Comparison of ENCODE assay signal across 1 cellular context in the genomic region with DNA sequence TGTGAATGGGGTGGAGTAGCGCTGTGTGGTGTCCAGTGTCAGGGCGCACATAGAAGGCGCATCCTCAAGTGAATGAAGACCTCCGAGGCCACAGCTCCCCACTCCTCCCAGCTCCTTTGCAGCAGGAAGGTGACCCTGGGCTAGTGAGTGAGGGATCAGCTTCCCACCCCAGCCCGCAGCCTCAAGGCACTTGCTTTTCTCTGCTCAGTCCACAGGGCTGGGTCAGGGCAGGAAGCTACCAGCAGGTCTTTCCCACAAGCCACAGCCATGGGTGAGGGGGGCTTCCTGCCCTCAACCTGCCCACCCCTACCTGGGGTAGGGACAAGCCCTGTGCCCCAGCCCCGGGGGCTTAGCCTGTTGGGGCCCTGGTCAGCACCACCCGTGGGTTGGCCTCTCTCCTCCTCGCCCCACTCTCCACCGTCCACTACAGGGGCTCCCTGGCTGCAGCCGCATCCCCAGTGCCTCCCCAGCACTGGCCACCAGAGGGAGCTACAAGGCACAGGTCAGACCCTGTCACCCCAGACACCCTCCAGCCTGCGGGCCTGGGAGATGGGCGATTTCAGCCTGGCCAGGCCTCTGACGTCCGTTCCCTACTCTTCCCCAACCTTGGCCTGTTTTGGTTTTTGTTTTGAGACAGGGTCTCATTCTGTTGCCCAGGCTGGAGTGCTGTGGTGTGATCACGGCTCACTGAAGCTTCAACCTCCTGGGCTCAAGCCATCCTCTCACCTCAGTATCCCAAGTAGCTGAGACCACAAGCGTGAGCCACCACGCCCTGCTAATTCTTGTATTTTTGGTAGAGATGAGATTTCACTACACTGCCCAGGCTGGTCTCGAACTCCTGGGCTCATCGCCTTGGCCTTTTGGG.
TF ChIP-seq lines count a peak whose summit lies in the region.

No MANE protein-coding gene starts in this region.

TF ChIP-seq in WTC11, 78 proteins besides CTCF, POLR2A, EP300 and RAD21 (continued from another document):
- TF ChIP-seq, protein P1, sequence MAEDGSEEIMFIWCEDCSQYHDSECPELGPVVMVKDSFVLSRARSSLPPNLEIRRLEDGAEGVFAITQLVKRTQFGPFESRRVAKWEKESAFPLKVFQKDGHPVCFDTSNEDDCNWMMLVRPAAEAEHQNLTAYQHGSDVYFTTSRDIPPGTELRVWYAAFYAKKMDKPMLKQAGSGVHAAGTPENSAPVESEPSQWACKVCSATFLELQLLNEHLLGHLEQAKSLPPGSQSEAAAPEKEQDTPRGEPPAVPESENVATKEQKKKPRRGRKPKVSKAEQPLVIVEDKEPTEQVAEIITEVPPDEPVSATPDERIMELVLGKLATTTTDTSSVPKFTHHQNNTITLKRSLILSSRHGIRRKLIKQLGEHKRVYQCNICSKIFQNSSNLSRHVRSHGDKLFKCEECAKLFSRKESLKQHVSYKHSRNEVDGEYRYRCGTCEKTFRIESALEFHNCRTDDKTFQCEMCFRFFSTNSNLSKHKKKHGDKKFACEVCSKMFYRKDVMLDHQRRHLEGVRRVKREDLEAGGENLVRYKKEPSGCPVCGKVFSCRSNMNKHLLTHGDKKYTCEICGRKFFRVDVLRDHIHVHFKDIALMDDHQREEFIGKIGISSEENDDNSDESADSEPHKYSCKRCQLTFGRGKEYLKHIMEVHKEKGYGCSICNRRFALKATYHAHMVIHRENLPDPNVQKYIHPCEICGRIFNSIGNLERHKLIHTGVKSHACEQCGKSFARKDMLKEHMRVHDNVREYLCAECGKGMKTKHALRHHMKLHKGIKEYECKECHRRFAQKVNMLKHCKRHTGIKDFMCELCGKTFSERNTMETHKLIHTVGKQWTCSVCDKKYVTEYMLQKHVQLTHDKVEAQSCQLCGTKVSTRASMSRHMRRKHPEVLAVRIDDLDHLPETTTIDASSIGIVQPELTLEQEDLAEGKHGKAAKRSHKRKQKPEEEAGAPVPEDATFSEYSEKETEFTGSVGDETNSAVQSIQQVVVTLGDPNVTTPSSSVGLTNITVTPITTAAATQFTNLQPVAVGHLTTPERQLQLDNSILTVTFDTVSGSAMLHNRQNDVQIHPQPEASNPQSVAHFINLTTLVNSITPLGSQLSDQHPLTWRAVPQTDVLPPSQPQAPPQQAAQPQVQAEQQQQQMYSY (CRISPR knock-in tag; IDR thresholded peaks at IDR 0.05): 0 out of 2 replicates have a peak, but pooled peaks have one; percentile 5
- TF ChIP-seq, protein P2, sequence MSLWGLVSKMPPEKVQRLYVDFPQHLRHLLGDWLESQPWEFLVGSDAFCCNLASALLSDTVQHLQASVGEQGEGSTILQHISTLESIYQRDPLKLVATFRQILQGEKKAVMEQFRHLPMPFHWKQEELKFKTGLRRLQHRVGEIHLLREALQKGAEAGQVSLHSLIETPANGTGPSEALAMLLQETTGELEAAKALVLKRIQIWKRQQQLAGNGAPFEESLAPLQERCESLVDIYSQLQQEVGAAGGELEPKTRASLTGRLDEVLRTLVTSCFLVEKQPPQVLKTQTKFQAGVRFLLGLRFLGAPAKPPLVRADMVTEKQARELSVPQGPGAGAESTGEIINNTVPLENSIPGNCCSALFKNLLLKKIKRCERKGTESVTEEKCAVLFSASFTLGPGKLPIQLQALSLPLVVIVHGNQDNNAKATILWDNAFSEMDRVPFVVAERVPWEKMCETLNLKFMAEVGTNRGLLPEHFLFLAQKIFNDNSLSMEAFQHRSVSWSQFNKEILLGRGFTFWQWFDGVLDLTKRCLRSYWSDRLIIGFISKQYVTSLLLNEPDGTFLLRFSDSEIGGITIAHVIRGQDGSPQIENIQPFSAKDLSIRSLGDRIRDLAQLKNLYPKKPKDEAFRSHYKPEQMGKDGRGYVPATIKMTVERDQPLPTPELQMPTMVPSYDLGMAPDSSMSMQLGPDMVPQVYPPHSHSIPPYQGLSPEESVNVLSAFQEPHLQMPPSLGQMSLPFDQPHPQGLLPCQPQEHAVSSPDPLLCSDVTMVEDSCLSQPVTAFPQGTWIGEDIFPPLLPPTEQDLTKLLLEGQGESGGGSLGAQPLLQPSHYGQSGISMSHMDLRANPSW (CRISPR knock-in tag; conservative IDR thresholded peaks at IDR 0.05; ENCODE audit: low read depth): no peak
